In genomic region chr17:82865996-82866395, GRCh38 we compare ENCODE assay signal across 11 cellular contexts. TPM values are rescaled to one million over a fixed set of nuclear protein-coding genes. Genes with fewer than 3 reads are reported as not detected.
DNase-seq lines count a peak whose midpoint lies in the region; ATAC-seq and TF ChIP-seq lines count a peak whose summit lies in the region.
"Had no signal": no experiment of that assay in that cellular context is flagged by ENCODE, and none has a peak within 500 bp of the region (broad histone marks: within the 10 kb centered on the region; RNA-seq: fewer than 3 reads in every experiment).

No MANE protein-coding gene starts in this region.

- peaks cover 27% of the 10 kb centered on the region for H3K36me3 Mint-ChIP-seq in activated CD8-positive, alpha-beta T cell treated with anti-CD3 and anti-CD28 coated beads, Interleukin-2, amount 10 ng/mL, durations not matched to agents 7 days and 5 days (ENCODE audit: low read depth)
- H3K36me3 Mint-ChIP-seq in memory B cell (peaks cover 7% of the 10 kb centered on the region), type B pancreatic cell (peaks cover 12% of the 10 kb centered on the region)

- peak overlapping the region; percentile 98 for H3K27ac Mint-ChIP-seq in activated CD8-positive, alpha-beta T cell treated with anti-CD3 and anti-CD28 coated beads, Interleukin-2, amount 10 ng/mL, durations not matched to agents 7 days and 5 days
- H3K27ac Mint-ChIP-seq in memory B cell: peak overlapping the region; percentile 38
- H3K27ac Mint-ChIP-seq in type B pancreatic cell: peak overlapping the region; percentile 88

- H3K27me3 Mint-ChIP-seq in activated CD8-positive, alpha-beta T cell treated with anti-CD3 and anti-CD28 coated beads, Interleukin-2, amount 10 ng/mL, durations not matched to agents 7 days and 5 days (ENCODE audit: low read depth): no peaks in the 10 kb centered on the region
- H3K27me3 Mint-ChIP-seq in memory B cell (no peaks in the 10 kb centered on the region), type B pancreatic cell (no peaks in the 10 kb centered on the region)

- H3K9me3 ChIP-seq in heart right ventricle: no peaks in the 10 kb centered on the region
- H3K9me3 ChIP-seq: tibial artery had no signal

- ATAC-seq in heart right ventricle (no peak), left cardiac atrium (no peak), memory B cell (ENCODE audit: low read depth) (no peak), GM21528 (IDR thresholded peaks at IDR 0.05; ENCODE audit: low FRiP score, unreplicated experiment) (no peak), HG02678 (IDR thresholded peaks at IDR 0.05; ENCODE audit: unreplicated experiment) (no peak)
- ATAC-seq in activated CD8-positive, alpha-beta T cell treated with anti-CD3 and anti-CD28 coated beads, Interleukin-2, amount 10 ng/mL, durations not matched to agents 7 days and 5 days: no peak

- POLR2A ChIA-PET in activated CD8-positive, alpha-beta T cell treated with anti-CD3 and anti-CD28 coated beads, Interleukin-2, amount 10 ng/mL, durations not matched to agents 7 days and 5 days (lab: Charles Lee): interaction anchor here (3.8 kb wide), 1 partner anchor 18 kb away, joined by 41 read pairs; no protein-coding TSS in a partner anchor

- H3K4me1 Mint-ChIP-seq in activated CD8-positive, alpha-beta T cell treated with anti-CD3 and anti-CD28 coated beads, Interleukin-2, amount 10 ng/mL, durations not matched to agents 7 days and 5 days (ENCODE audit: low read depth): peaks cover 62% of the 10 kb centered on the region
- H3K4me1 Mint-ChIP-seq in memory B cell (peaks cover 42% of the 10 kb centered on the region), type B pancreatic cell (ENCODE audit: unreplicated experiment) (peaks cover 54% of the 10 kb centered on the region)

- WGBS in heart right ventricle, 2 donors: 81 to 83% methylated on average over 6 of the region's 6 CpGs

- peaks cover 15 to 64% (median 56%) of the 10 kb centered on the region in 9 donors for H3K4me1 ChIP-seq in heart right ventricle

- H3K4me3 ChIP-seq in heart right ventricle: no peak overlapping the region
- H3K4me3 ChIP-seq: tibial artery had no signal

- no peaks in the 10 kb centered on the region for H3K9me3 Mint-ChIP-seq in activated CD8-positive, alpha-beta T cell treated with anti-CD3 and anti-CD28 coated beads, Interleukin-2, amount 10 ng/mL, durations not matched to agents 7 days and 5 days (ENCODE audit: insufficient read depth)
- H3K9me3 Mint-ChIP-seq in memory B cell (no peaks in the 10 kb centered on the region), type B pancreatic cell (no peaks in the 10 kb centered on the region)

- DNase-seq in heart right ventricle: no peak
- DNase-seq in left cardiac atrium: no peak
- DNase-seq in activated CD8-positive, alpha-beta T cell treated with anti-CD3 and anti-CD28 coated beads, Interleukin-2, amount 10 ng/mL, durations not matched to agents 7 days and 5 days: no peak
- DNase-seq in memory B cell (ENCODE audit: low spot score in 2 of 2): no peak
- DNase-seq in type B pancreatic cell (ENCODE audit: extremely low spot score, unreplicated experiment): no peak
- no peak for DNase-seq in NCI-H1436 treated with DMSO at 0.1 percent for 48 hours (lab: John Stamatoyannopoulos, UW)
- DNase-seq: activated CD4-positive, CD25-positive, alpha-beta regulatory T cell; tibial artery had no signal

- H3K27me3 ChIP-seq in heart right ventricle: no peaks in the 10 kb centered on the region
- H3K27me3 ChIP-seq: tibial artery had no signal

- CTCF ChIA-PET in activated CD8-positive, alpha-beta T cell treated with anti-CD3 and anti-CD28 coated beads, Interleukin-2, amount 10 ng/mL, durations not matched to agents 7 days and 5 days (lab: Charles Lee): interaction anchor here (0.9 kb wide), 1 partner anchor 337 kb away, joined by 3 read pairs; no protein-coding TSS in a partner anchor

- TF ChIP-seq CTCF in heart right ventricle (IDR thresholded peaks at IDR 0.05): no peak
- TF ChIP-seq CTCF in type B pancreatic cell (conservative IDR thresholded peaks at IDR 0.05): no peak

- no peak overlapping the region for H3K4me3 Mint-ChIP-seq in activated CD8-positive, alpha-beta T cell treated with anti-CD3 and anti-CD28 coated beads, Interleukin-2, amount 10 ng/mL, durations not matched to agents 7 days and 5 days
- H3K4me3 Mint-ChIP-seq in memory B cell (no peak overlapping the region), type B pancreatic cell (peak overlapping the region; percentile 67)

- intact Hi-C loops in heart right ventricle (cut with DNase I): loop anchor here in 1 of 10 donors (10.0 kb wide), 1 partner anchor 49 kb away; no protein-coding TSS in a partner anchor
- intact Hi-C loops in left cardiac atrium (cut with DNase I): no loop called here

- peaks cover 0 to 19% (median 9%) of the 10 kb centered on the region in 9 donors for H3K36me3 ChIP-seq in heart right ventricle

- peak overlapping the region in 7 of 10 donors; percentile 32 to 82 (median 56) for H3K27ac ChIP-seq in heart right ventricle
- H3K27ac ChIP-seq: tibial artery had no signal

RNA-seq across cellular contexts. Expression of gene ZNF750, which starts 26.2 kb away (rescaled TPM):
- under 1 TPM in 3 of 10 donors, not detected in 7; 0.11 to 0.20 (median 0.15) TPM for total RNA-seq in heart right ventricle
- under 1 TPM; 0.14 to 0.15 TPM for polyA plus RNA-seq in heart right ventricle
- not detected for total RNA-seq in left cardiac atrium
- not detected for total RNA-seq in activated CD8-positive, alpha-beta T cell treated with anti-CD3 and anti-CD28 coated beads, Interleukin-2, amount 10 ng/mL, durations not matched to agents 7 days and 5 days
- 10.3 and 34.7 TPM in 2 replicates for total RNA-seq in type B pancreatic cell (ENCODE audit: low replicate concordance)
- total RNA-seq: omental fat pad had no signal

Comparison
In these comparisons a context has a peak if more than half of its experiments do, and no peak if none do; other contexts are left out.
1. H3K27ac Mint-ChIP-seq: peak in every context shown above with its lines; median percentile 98 in activated CD8-positive, alpha-beta T cell treated with anti-CD3 and anti-CD28 coated beads, Interleukin-2, amount 10 ng/mL, durations not matched to agents 7 days and 5 days; 88 in type B pancreatic cell; 38 in memory B cell.